Comparison of ENCODE assay signal across 32 cellular contexts in the genomic region with DNA sequence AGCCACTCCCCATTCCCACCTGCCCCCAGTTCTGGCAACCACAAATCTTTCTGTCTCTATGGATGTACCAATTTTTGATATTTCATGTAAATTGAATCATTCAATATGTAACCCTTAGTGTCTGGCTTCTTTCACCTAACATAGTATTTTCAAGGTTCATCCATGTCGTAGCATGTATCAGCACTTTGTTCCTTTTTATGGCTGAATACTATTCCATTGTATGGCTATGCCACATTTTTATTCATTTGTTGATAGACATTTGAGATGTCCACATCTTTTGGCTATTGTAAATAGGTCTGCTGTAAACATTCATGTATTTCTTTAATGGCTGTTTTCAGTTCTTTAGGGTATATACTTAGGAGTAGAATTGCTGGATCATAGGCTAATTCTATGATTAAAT.
"Had no signal": no experiment of that assay in that cellular context is flagged by ENCODE, and none has a peak within 500 bp of the region (broad histone marks: within the 10 kb centered on the region; RNA-seq: fewer than 3 reads in every experiment).

No MANE protein-coding gene starts in this region.

- H3K27ac ChIP-seq: adrenal gland, ascending aorta, body of pancreas, brain microvascular endothelial cell, breast epithelium, cardiac muscle cell had no signal

- DNase-seq: activated effector memory CD4-positive, alpha-beta T cell treated with anti-CD3 and anti-CD28 coated beads, Interleukin-2, amount 50 U/mL, for 16 hours; activated effector memory CD4-positive, alpha-beta T cell treated with Interleukin-2 at 50 U/mL for 16 hours; activated gamma-delta T cell; activated gamma-delta T cell treated with Interleukin-2 at 50 U/mL for 16 hours; activated naive CD4-positive, alpha-beta T cell; activated naive CD4-positive, alpha-beta T cell treated with anti-CD3 and anti-CD28 coated beads for 36 hours; activated naive CD4-positive, alpha-beta T cell treated with anti-CD3 and anti-CD28 coated beads, Interleukin-2, amount 10 ng/mL, durations not matched to agents 7 days and 5 days; activated naive CD4-positive, alpha-beta T cell treated with anti-CD3 and anti-CD28 coated beads, Interleukin-2, amount 50 U/mL, for 16 hours; activated naive CD4-positive, alpha-beta T cell treated with Interleukin-2 at 50 U/mL for 16 hours; activated naive CD8-positive, alpha-beta T cell treated with anti-CD3 and anti-CD28 coated beads for 36 hours; activated naive CD8-positive, alpha-beta T cell treated with anti-CD3 and anti-CD28 coated beads, Interleukin-2, amount 10 ng/mL, durations not matched to agents 7 days and 5 days; activated naive CD8-positive, alpha-beta T cell treated with anti-CD3 and anti-CD28 coated beads, Interleukin-2, amount 50 U/mL, for 24 hours; activated T-cell treated with anti-CD3 and anti-CD28 coated beads, Interleukin-2, amount 50 U/mL, for 1 hour; activated T-cell treated with anti-CD3 and anti-CD28 coated beads, Interleukin-2, amount 50 U/mL, for 24 hours; activated T-cell treated with anti-CD3 and anti-CD28 coated beads, Interleukin-2, amount 50 U/mL, for 4 hours; activated T-cell treated with anti-CD3 and anti-CD28 coated beads, Interleukin-2, amount 50 U/mL, for 48 hours; activated T-cell treated with anti-CD3 and anti-CD28 coated beads, Interleukin-2, amount 50 U/mL, for 72 hours; adrenal gland; amniotic stem cell; amygdala; anterior cingulate cortex; aorta; body of pancreas; brain microvascular endothelial cell; caudate nucleus; central memory CD4-positive, alpha-beta T cell; cerebellar nuclear complex had no signal

- H3K4me1 ChIP-seq: adrenal gland, ascending aorta, body of pancreas, breast epithelium had no signal

- H3K27me3 ChIP-seq: adrenal gland, ascending aorta, body of pancreas, brain microvascular endothelial cell, breast epithelium, cardiac muscle cell had no signal

- H3K4me3 ChIP-seq: adrenal gland, ascending aorta, body of pancreas, breast epithelium, cardiac muscle cell had no signal

- ATAC-seq: activated naive CD4-positive, alpha-beta T cell treated with anti-CD3 and anti-CD28 coated beads, Interleukin-2, amount 50 U/mL, for 72 hours; activated naive CD8-positive, alpha-beta T cell treated with anti-CD3 and anti-CD28 coated beads, Interleukin-2, amount 50 U/mL, for 24 hours; activated T-cell treated with anti-CD3 and anti-CD28 coated beads, Interleukin-2, amount 50 U/mL, for 4 hours; activated T-cell treated with anti-CD3 and anti-CD28 coated beads, Interleukin-2, amount 50 U/mL, for 72 hours; activated T-helper 17 cell treated with anti-CD3 and anti-CD28 coated beads, Interleukin-2, amount 50 U/mL, for 72 hours; body of pancreas had no signal

- H3K9me3 ChIP-seq: adrenal gland, ascending aorta, body of pancreas, breast epithelium had no signal

- H3K36me3 ChIP-seq: adrenal gland, ascending aorta, brain microvascular endothelial cell, breast epithelium, cardiac muscle cell had no signal
